ENCODE assay signal across 34 cellular contexts in the genomic region with DNA sequence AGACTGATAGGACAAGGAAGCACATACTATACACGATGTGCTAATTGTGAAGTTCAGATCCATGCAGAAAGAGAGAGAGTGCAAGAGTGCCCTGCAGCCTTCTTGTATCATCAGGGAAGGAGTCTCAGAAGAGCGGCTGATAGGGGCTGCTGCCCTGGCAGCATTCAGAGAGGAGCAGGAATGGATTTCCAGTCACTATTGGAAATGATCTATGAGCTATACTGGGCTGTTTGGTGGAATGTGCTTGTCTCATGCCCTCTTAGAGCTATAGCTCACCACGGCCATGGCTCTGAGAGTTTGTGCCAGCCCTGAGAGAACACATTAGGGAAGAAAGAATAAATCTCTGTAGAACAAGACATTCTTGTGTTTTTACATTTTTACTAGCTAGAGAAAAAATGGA.
"Had no signal": no experiment of that assay in that cellular context is flagged by ENCODE, and none has a peak within 500 bp of the region (broad histone marks: within the 10 kb centered on the region; RNA-seq: fewer than 3 reads in every experiment).

No MANE protein-coding gene starts in this region.

- H3K9me3 ChIP-seq: MG63 had no signal

- H3K36me3 ChIP-seq: MG63 had no signal

- H3K27me3 ChIP-seq: MG63 had no signal

- H3K4me3 ChIP-seq: MG63 had no signal

- H3K9ac ChIP-seq: KMS-11 had no signal

- DNase-seq: Karpas-422, Kasumi-1, MG63, MM.1S, MV-4-11, NCI-H1048, NCI-H1092, NCI-H1092 treated with DMSO at 0.1 percent for 48 hours, NCI-H1105, NCI-H1105 treated with DMSO at 0.1 percent for 48 hours, NCI-H1417, NCI-H1417 treated with DMSO at 0.1 percent for 48 hours, NCI-H1436, NCI-H1436 treated with DMSO at 0.1 percent for 48 hours, NCI-H146, NCI-H1694, NCI-H1694 treated with DMSO at 0.1 percent for 48 hours, NCI-H187, NCI-H187 treated with DMSO at 0.1 percent for 48 hours, NCI-H1930, NCI-H2029, NCI-H2029 treated with DMSO at 0.1 percent for 48 hours, NCI-H2081, NCI-H2081 treated with DMSO at 0.1 percent for 48 hours, NCI-H2107, NCI-H2171, NCI-H2171 treated with DMSO at 0.1 percent for 48 hours, NCI-H2227 treated with DMSO at 0.1 percent for 48 hours, NCI-H226, NCI-H345, NCI-H446, NCI-H446 treated with DMSO at 0.1 percent for 48 hours, NCI-H510A had no signal

- H3K27ac ChIP-seq: KMS-11 had no signal

- H3K4me2 ChIP-seq: KMS-11 had no signal
